In the genomic region with DNA sequence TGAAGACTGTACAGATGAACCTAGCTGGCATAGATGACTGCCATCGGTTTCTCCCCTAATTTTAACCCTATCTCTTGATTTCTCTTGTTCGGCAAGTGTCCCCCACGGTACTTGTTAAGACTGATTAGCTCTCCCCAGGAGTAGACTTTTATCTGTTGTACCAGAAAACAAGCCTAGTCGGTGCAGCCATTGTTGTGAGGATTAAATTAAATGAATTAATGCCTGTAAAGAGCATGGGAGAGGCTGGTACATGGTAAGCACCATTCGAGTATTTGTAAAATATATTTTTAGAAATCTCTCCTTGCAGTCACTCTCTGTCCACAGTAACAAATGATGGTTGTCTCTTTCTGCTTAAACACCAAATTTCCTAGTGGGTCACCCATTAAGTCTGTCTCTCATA, we compare ENCODE assay signal across 1 cellular context.
TF ChIP-seq lines count a peak whose summit lies in the region.

No MANE protein-coding gene starts in this region.

TF ChIP-seq in HCT116, 20 proteins besides CTCF, POLR2A, EP300 and RAD21:
- no peak for TF ChIP-seq JUND (IDR thresholded peaks at IDR 0.05)
- TF ChIP-seq, protein P1, sequence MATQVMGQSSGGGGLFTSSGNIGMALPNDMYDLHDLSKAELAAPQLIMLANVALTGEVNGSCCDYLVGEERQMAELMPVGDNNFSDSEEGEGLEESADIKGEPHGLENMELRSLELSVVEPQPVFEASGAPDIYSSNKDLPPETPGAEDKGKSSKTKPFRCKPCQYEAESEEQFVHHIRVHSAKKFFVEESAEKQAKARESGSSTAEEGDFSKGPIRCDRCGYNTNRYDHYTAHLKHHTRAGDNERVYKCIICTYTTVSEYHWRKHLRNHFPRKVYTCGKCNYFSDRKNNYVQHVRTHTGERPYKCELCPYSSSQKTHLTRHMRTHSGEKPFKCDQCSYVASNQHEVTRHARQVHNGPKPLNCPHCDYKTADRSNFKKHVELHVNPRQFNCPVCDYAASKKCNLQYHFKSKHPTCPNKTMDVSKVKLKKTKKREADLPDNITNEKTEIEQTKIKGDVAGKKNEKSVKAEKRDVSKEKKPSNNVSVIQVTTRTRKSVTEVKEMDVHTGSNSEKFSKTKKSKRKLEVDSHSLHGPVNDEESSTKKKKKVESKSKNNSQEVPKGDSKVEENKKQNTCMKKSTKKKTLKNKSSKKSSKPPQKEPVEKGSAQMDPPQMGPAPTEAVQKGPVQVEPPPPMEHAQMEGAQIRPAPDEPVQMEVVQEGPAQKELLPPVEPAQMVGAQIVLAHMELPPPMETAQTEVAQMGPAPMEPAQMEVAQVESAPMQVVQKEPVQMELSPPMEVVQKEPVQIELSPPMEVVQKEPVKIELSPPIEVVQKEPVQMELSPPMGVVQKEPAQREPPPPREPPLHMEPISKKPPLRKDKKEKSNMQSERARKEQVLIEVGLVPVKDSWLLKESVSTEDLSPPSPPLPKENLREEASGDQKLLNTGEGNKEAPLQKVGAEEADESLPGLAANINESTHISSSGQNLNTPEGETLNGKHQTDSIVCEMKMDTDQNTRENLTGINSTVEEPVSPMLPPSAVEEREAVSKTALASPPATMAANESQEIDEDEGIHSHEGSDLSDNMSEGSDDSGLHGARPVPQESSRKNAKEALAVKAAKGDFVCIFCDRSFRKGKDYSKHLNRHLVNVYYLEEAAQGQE (IDR thresholded peaks at IDR 0.05; ENCODE audit: low read depth), result no peak
- no peak for TF ChIP-seq EZH2 (IDR thresholded peaks at IDR 0.05)
- no peak for TF ChIP-seq SRF (IDR thresholded peaks at IDR 0.05; ENCODE audit: low read depth)
- TF ChIP-seq SIN3A (IDR thresholded peaks at IDR 0.05; ENCODE audit: low read depth), result no peak
- TF ChIP-seq CEBPB (IDR thresholded peaks at IDR 0.05; ENCODE audit: low read depth), result no peak
- no peak for TF ChIP-seq ZFX (IDR thresholded peaks at IDR 0.05)
- no peak for TF ChIP-seq POLR2AphosphoS5 (IDR thresholded peaks at IDR 0.05; ENCODE audit: low read depth, low read length)
- TF ChIP-seq, protein P2, sequence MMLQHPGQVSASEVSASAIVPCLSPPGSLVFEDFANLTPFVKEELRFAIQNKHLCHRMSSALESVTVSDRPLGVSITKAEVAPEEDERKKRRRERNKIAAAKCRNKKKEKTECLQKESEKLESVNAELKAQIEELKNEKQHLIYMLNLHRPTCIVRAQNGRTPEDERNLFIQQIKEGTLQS (IDR thresholded peaks at IDR 0.05), result no peak
- TF ChIP-seq YY1 (IDR thresholded peaks at IDR 0.05; ENCODE audit: extremely low read depth, insufficient replicate concordance, low read depth, low read length), result no peak
- no peak for TF ChIP-seq ZNF274 (IDR thresholded peaks at IDR 0.05; ENCODE audit: low read depth, low read length)
- TF ChIP-seq, protein P3, sequence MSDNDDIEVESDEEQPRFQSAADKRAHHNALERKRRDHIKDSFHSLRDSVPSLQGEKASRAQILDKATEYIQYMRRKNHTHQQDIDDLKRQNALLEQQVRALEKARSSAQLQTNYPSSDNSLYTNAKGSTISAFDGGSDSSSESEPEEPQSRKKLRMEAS (IDR thresholded peaks at IDR 0.05), result no peak
- no peak for TF ChIP-seq SP1 (IDR thresholded peaks at IDR 0.05; ENCODE audit: low read depth)
- TF ChIP-seq TCF7L2 (IDR thresholded peaks at IDR 0.05; ENCODE audit: borderline replicate concordance, extremely low read depth, insufficient read depth, insufficient read length), result no peak
